In genomic region chr13:47268270-47268669, GRCh38 we compare ENCODE assay signal across 4 cellular contexts.
TF ChIP-seq lines count a peak whose summit lies in the region.

No MANE protein-coding gene starts in this region.

TF ChIP-seq in HepG2, 621 proteins besides CTCF, POLR2A, EP300 and RAD21 (continues in another document):
- no peak for TF ChIP-seq ZNF782 (CRISPR knock-in tag; IDR thresholded peaks at IDR 0.05; ENCODE audit: borderline replicate concordance)
- no peak for TF ChIP-seq ZNF367 (CRISPR knock-in tag; IDR thresholded peaks at IDR 0.05; ENCODE audit: borderline replicate concordance)
- TF ChIP-seq ZNF800 (CRISPR knock-in tag; IDR thresholded peaks at IDR 0.05), result no peak
- TF ChIP-seq CREBL2 (CRISPR knock-in tag; IDR thresholded peaks at IDR 0.05; ENCODE audit: borderline replicate concordance), result no peak
- TF ChIP-seq ETV6 (CRISPR knock-in tag; conservative IDR thresholded peaks at IDR 0.05), result no peak
- no peak for TF ChIP-seq TP53 (CRISPR knock-in tag; conservative IDR thresholded peaks at IDR 0.05)
- no peak for TF ChIP-seq ATF3 (CRISPR knock-in tag; IDR thresholded peaks at IDR 0.05)
- no peak for TF ChIP-seq TBP (CRISPR knock-in tag; IDR thresholded peaks at IDR 0.05)
- peak; percentile 90 for TF ChIP-seq ATF7 (IDR thresholded peaks at IDR 0.05)
- no peak for TF ChIP-seq ATF7 (CRISPR knock-in tag; IDR thresholded peaks at IDR 0.05)
- no peak for TF ChIP-seq HDAC6 (IDR thresholded peaks at IDR 0.05; ENCODE audit: low read depth, low read length)
- TF ChIP-seq CREB1 (IDR thresholded peaks at IDR 0.05), result peak; percentile 77
- no peak for TF ChIP-seq CREB1 (CRISPR knock-in tag; IDR thresholded peaks at IDR 0.05)

TF ChIP-seq in HEK293, 187 proteins besides CTCF, POLR2A, EP300 and RAD21:
- peak; percentile 59; the same call in 1 of the 2 replicates for TF ChIP-seq ATF2 (tag by site-specific recombination; IDR thresholded peaks at IDR 0.05; ENCODE audit: low read depth)
- no peak for TF ChIP-seq ZNF112 (tag by site-specific recombination; IDR thresholded peaks at IDR 0.05)
- no peak for TF ChIP-seq ZEB2 (tag by site-specific recombination; IDR thresholded peaks at IDR 0.05)
- no peak for TF ChIP-seq ZFP41 (tag by site-specific recombination; IDR thresholded peaks at IDR 0.05; ENCODE audit: borderline replicate concordance)
- no peak for TF ChIP-seq ZBTB17 (tag by site-specific recombination; IDR thresholded peaks at IDR 0.05)
- TF ChIP-seq ZNF37A (tag by site-specific recombination; IDR thresholded peaks at IDR 0.05), result no peak
- TF ChIP-seq ZNF791 (tag by site-specific recombination; IDR thresholded peaks at IDR 0.05), result no peak

TF ChIP-seq in GM12878, 131 proteins besides CTCF, POLR2A, EP300 and RAD21:
- TF ChIP-seq ATF7 (IDR thresholded peaks at IDR 0.05; ENCODE audit: low read depth) (peak; percentile 51; the same call in 1 of the 2 replicates), NFYA (IDR thresholded peaks at IDR 0.05; ENCODE audit: borderline replicate concordance, low read depth, low read length) (no peak)

TF ChIP-seq in K562, 482 proteins besides CTCF, POLR2A, EP300 and RAD21:
- TF ChIP-seq SIN3B (IDR thresholded peaks at IDR 0.05; ENCODE audit: low read depth), result no peak
- 0 out of 2 replicates have a peak, but pooled peaks have one; percentile 9 for TF ChIP-seq ATF3 (IDR thresholded peaks at IDR 0.05)
- TF ChIP-seq ATF3 (CRISPR knock-in tag; conservative IDR thresholded peaks at IDR 0.05), result no peak
